4 cellular contexts compared by ENCODE assay signal in the genomic region with DNA sequence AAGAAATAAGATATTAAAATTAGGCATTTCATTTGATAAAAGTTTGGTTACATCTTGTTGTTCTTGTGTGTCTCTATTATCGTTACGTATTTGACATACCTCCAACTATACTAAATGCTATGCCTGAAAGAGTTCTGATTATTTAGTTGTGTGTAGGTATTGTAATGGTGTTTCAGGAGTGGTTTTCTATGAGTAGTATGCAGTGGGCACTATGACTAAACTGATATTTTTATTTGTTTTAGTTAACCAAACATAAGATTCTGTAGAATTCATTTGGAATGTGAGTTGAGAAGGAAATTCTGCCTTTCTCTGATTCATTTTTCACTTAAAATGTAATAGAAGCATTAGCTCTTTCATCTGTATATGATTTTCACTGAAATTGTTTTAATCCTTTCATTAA.
"Had no signal": no experiment of that assay in that cellular context is flagged by ENCODE, and none has a peak within 500 bp of the region (broad histone marks: within the 10 kb centered on the region; RNA-seq: fewer than 3 reads in every experiment).

No MANE protein-coding gene starts in this region.

- H3K4me2 ChIP-seq: GM23338 had no signal

- DNase-seq: H9, HCEC 1CT, KBM-7 had no signal

- ATAC-seq: GM23338 had no signal

- H3K4me3 ChIP-seq: GM23338 had no signal

- H2AFZ ChIP-seq: GM23338 had no signal
